Comparison of ENCODE assay signal across 10 cellular contexts in genomic region chr9:33124716-33125378, GRCh38. TPM values are rescaled to one million over a fixed set of nuclear protein-coding genes. Genes with fewer than 3 reads are reported as not detected.
A peak's percentile ranks its signal among the peaks of the same experiment; 100 is the strongest.
DNase-seq lines count a peak whose midpoint lies in the region; ATAC-seq and TF ChIP-seq lines count a peak whose summit lies in the region.
"Had no signal": no experiment of that assay in that cellular context is flagged by ENCODE, and none has a peak within 500 bp of the region (broad histone marks: within the 10 kb centered on the region; RNA-seq: fewer than 3 reads in every experiment).

No MANE protein-coding gene starts in this region.

- peak overlapping the region; percentile 59 for H3K4me3 Mint-ChIP-seq in natural killer cell

- no peak for TF ChIP-seq CTCF in natural killer cell (IDR thresholded peaks at IDR 0.05)

- no peaks in the 10 kb centered on the region for H3K9me3 Mint-ChIP-seq in natural killer cell

- H3K27me3 Mint-ChIP-seq in natural killer cell (ENCODE audit: low read depth in 2 of 2), result no peaks in the 10 kb centered on the region

- peaks cover 64 to 77% of the 10 kb centered on the region in 2 donors for H3K4me1 Mint-ChIP-seq in natural killer cell

- H3K4me3 ChIP-seq in Jurkat, Clone E6-1 (ENCODE audit: low read length), result no peak overlapping the region

- intact Hi-C loops in natural killer cell (cut with micrococcal nuclease), result loop anchor here (1.0 kb wide), 1 partner anchor 100 kb away; no protein-coding TSS in a partner anchor

- ATAC-seq in GM18498 (IDR thresholded peaks at IDR 0.05; ENCODE audit: unreplicated experiment), result peak; percentile 42
- peak; percentile 57 for ATAC-seq in GM21423 (IDR thresholded peaks at IDR 0.05; ENCODE audit: unreplicated experiment)
- ATAC-seq in natural killer cell, result peak; percentile 29 to 75 (median 60)
- no peak for ATAC-seq in GM18873 (IDR thresholded peaks at IDR 0.05; ENCODE audit: low FRiP score, unreplicated experiment)
- ATAC-seq in HG03097 (IDR thresholded peaks at IDR 0.05; ENCODE audit: low FRiP score, unreplicated experiment), result no peak

- peak overlapping the region; percentile 88 to 98 for H3K27ac Mint-ChIP-seq in natural killer cell

- peak; percentile 59 for DNase-seq in Jurkat, Clone E6-1 (ENCODE audit: low read depth, low spot score)
- DNase-seq in natural killer cell, result no peak
- DNase-seq in globus pallidus (ENCODE audit: low spot score), result no peak
- DNase-seq in activated gamma-delta T cell treated with Interleukin-2 at 50 U/mL for 16 hours, result no peak
- DNase-seq: activated CD4-positive, alpha-beta T cell treated with anti-CD3 and anti-CD28 coated beads, Interleukin-2, amount 50 U/mL, for 1 hour; NCI-H187 had no signal

- H3K36me3 Mint-ChIP-seq in natural killer cell, result peaks cover 10% of the 10 kb centered on the region

RNA-seq across cellular contexts. Expression of gene B4GALT1, which starts 42.3 kb away (rescaled TPM):
- 15.4 TPM for polyA plus RNA-seq in Jurkat, Clone E6-1 (2012; ENCODE audit: insufficient read depth, insufficient read length)
- total RNA-seq in natural killer cell, result 100 to 1,000 TPM; 122 to 143 (median 128) TPM

RNA-seq across cellular contexts. Expression of gene SMU1, which starts 48.4 kb away (rescaled TPM):
- 17.1 TPM for polyA plus RNA-seq in Jurkat, Clone E6-1 (2012; ENCODE audit: insufficient read depth, insufficient read length)
- 10 to 100 TPM; 21.9 to 23.2 (median 22.1) TPM for total RNA-seq in natural killer cell

Comparison
In these comparisons a context has a peak if more than half of its experiments do, and no peak if none do; other contexts are left out.
1. ATAC-seq: peak in GM18498 (single experiment), GM21423 (single experiment) and natural killer cell (3 of 3); none in GM18873 (single experiment) and HG03097 (single experiment).